In genomic region chr7:109983618-109984017, GRCh38 we compare ENCODE assay signal across 21 cellular contexts.
"Had no signal": no experiment of that assay in that cellular context is flagged by ENCODE, and none has a peak within 500 bp of the region (broad histone marks: within the 10 kb centered on the region; RNA-seq: fewer than 3 reads in every experiment).

No MANE protein-coding gene starts in this region.

- H3K4me3 ChIP-seq: colonic mucosa, esophagus muscularis mucosa, gastroesophageal sphincter, heart left ventricle, left lung, lower lobe of right lung had no signal

- H3K27me3 ChIP-seq: colonic mucosa, esophagus muscularis mucosa, foreskin keratinocyte, gastroesophageal sphincter, heart left ventricle, left lung had no signal

- H3K4me1 ChIP-seq: colonic mucosa, esophagus muscularis mucosa, gastroesophageal sphincter, heart left ventricle, left lung, lower lobe of right lung had no signal

- H3K36me3 Mint-ChIP-seq: naive thymus-derived CD4-positive, alpha-beta T cell had no signal

- DNase-seq: colonic mucosa; cortex of kidney; effector CD8-positive, alpha-beta T cell; effector memory CD8-positive, alpha-beta T cell; endodermal cell; foreskin keratinocyte; heart left ventricle; hippocampal formation; left cardiac atrium; left lung; left ventricle myocardium superior; lower lobe of right lung; mesendoderm; midbrain; naive thymus-derived CD4-positive, alpha-beta T cell had no signal

- H3K27me3 Mint-ChIP-seq: dendritic cell treated with granulocyte-macrophage colony-stimulating factor and Interleukin-4, amounts not matched to agents 40 ng/mL and 50 ng/mL, for 4 days; effector memory CD8-positive, alpha-beta T cell had no signal

- H3K27ac Mint-ChIP-seq: dendritic cell treated with granulocyte-macrophage colony-stimulating factor and Interleukin-4, amounts not matched to agents 40 ng/mL and 50 ng/mL, for 4 days; effector memory CD8-positive, alpha-beta T cell; endodermal cell; naive thymus-derived CD4-positive, alpha-beta T cell had no signal

- H3K27ac ChIP-seq: colonic mucosa, esophagus muscularis mucosa, foreskin keratinocyte, gastroesophageal sphincter, heart left ventricle, left lung, lower lobe of right lung had no signal

- ATAC-seq: effector memory CD8-positive, alpha-beta T cell; foreskin keratinocyte; gastroesophageal sphincter; heart left ventricle; left cardiac atrium; left lung; left ventricle myocardium superior; lower lobe of right lung; naive thymus-derived CD4-positive, alpha-beta T cell had no signal

- H3K4me1 Mint-ChIP-seq: endodermal cell; naive thymus-derived CD4-positive, alpha-beta T cell had no signal

- H3K36me3 ChIP-seq: colonic mucosa, esophagus muscularis mucosa, gastroesophageal sphincter, heart left ventricle, left lung, lower lobe of right lung had no signal

- H3K4me3 Mint-ChIP-seq: dendritic cell treated with granulocyte-macrophage colony-stimulating factor and Interleukin-4, amounts not matched to agents 40 ng/mL and 50 ng/mL, for 4 days; effector memory CD8-positive, alpha-beta T cell; endodermal cell; naive thymus-derived CD4-positive, alpha-beta T cell had no signal

- FAIRE-seq: endothelial cell of umbilical vein, islet of Langerhans, keratinocyte had no signal

- H3K9me3 ChIP-seq: colonic mucosa, gastroesophageal sphincter, left lung, lower lobe of right lung had no signal
